ENCODE assay signal across 22 cellular contexts in genomic region chrX:11564546-11564945, GRCh38.
"Had no signal": no experiment of that assay in that cellular context is flagged by ENCODE, and none has a peak within 500 bp of the region (broad histone marks: within the 10 kb centered on the region; RNA-seq: fewer than 3 reads in every experiment).

No MANE protein-coding gene starts in this region.

- H3K9me3 ChIP-seq: left ventricle myocardium inferior, ovary, spleen, suprapubic skin, thoracic aorta, tibial artery, uterus had no signal

- H3K4me1 ChIP-seq: left ventricle myocardium inferior, spleen, suprapubic skin, uterus had no signal

- H3K9me3 Mint-ChIP-seq: naive B cell; natural killer cell treated with Interleukin-12 subunit alpha and Interleukin-12 subunit beta and Interleukin-15 and Interleukin-18, amount 100 ng/mL, for 72 hours; stimulated activated effector memory CD8-positive, alpha-beta T cell treated with anti-CD3 and anti-CD28 coated beads, Interleukin-12 subunit alpha, Interleukin-12 subunit beta, amount 100 ng/mL, for 72 hours; stimulated activated naive CD8-positive, alpha-beta T cell treated with anti-CD3 and anti-CD28 coated beads, Interleukin-15, Interleukin-2, amounts not matched to agents 100 ng/mL and 50 ng/mL, for 24 hours had no signal

- H3K36me3 Mint-ChIP-seq: mesothelial cell of epicardium; naive B cell; natural killer cell treated with Interleukin-12 subunit alpha and Interleukin-12 subunit beta and Interleukin-15 and Interleukin-18, amount 100 ng/mL, for 72 hours; stimulated activated effector memory CD8-positive, alpha-beta T cell treated with anti-CD3 and anti-CD28 coated beads, Interleukin-12 subunit alpha, Interleukin-12 subunit beta, amount 100 ng/mL, for 72 hours had no signal

- H3K27ac ChIP-seq: left ventricle myocardium inferior, ovary, spleen, suprapubic skin, thoracic aorta, tibial artery had no signal

- H3K4me1 Mint-ChIP-seq: mesothelial cell of epicardium; naive B cell; stimulated activated effector memory CD8-positive, alpha-beta T cell treated with anti-CD3 and anti-CD28 coated beads, Interleukin-12 subunit alpha, Interleukin-12 subunit beta, amount 100 ng/mL, for 72 hours had no signal

- H3K27ac Mint-ChIP-seq: mesothelial cell of epicardium; naive B cell; natural killer cell treated with Interleukin-12 subunit alpha and Interleukin-12 subunit beta and Interleukin-15 and Interleukin-18, amount 100 ng/mL, for 72 hours; progenitor cell of endocrine pancreas; stimulated activated effector memory CD8-positive, alpha-beta T cell treated with anti-CD3 and anti-CD28 coated beads, Interleukin-12 subunit alpha, Interleukin-12 subunit beta, amount 100 ng/mL, for 72 hours; stimulated activated naive CD8-positive, alpha-beta T cell treated with anti-CD3 and anti-CD28 coated beads, Interleukin-15, Interleukin-2, amounts not matched to agents 100 ng/mL and 50 ng/mL, for 24 hours had no signal

- H3K4me3 ChIP-seq: left ventricle myocardium inferior, lung, ovary, spleen, suprapubic skin, thoracic aorta, tibial artery, uterus had no signal

- DNase-seq: islet precursor cell; left ventricle myocardium inferior; mesendoderm; naive B cell; ovary; retina; right cardiac atrium; small intestine; spleen; stimulated activated CD4-positive, alpha-beta T cell treated with anti-CD3 and anti-CD28 coated beads, Interleukin-4, amount 100 ng/mL, for 24 hours; stimulated activated naive CD4-positive, alpha-beta T cell; tibial artery; trophoblast cell; uterus had no signal

- H3K27me3 ChIP-seq: ovary, spleen, suprapubic skin, tibial artery, uterus had no signal

- H3K4me3 Mint-ChIP-seq: mesothelial cell of epicardium; naive B cell; natural killer cell treated with Interleukin-12 subunit alpha and Interleukin-12 subunit beta and Interleukin-15 and Interleukin-18, amount 100 ng/mL, for 72 hours; stimulated activated effector memory CD8-positive, alpha-beta T cell treated with anti-CD3 and anti-CD28 coated beads, Interleukin-12 subunit alpha, Interleukin-12 subunit beta, amount 100 ng/mL, for 72 hours; stimulated activated naive CD8-positive, alpha-beta T cell treated with anti-CD3 and anti-CD28 coated beads, Interleukin-15, Interleukin-2, amounts not matched to agents 100 ng/mL and 50 ng/mL, for 24 hours had no signal

- H3K36me3 ChIP-seq: left ventricle myocardium inferior, ovary, spleen, suprapubic skin, thoracic aorta, tibial artery, uterus had no signal

- H3K27me3 Mint-ChIP-seq: natural killer cell treated with Interleukin-12 subunit alpha and Interleukin-12 subunit beta and Interleukin-15 and Interleukin-18, amount 100 ng/mL, for 72 hours; progenitor cell of endocrine pancreas; stimulated activated naive CD8-positive, alpha-beta T cell treated with anti-CD3 and anti-CD28 coated beads, Interleukin-15, Interleukin-2, amounts not matched to agents 100 ng/mL and 50 ng/mL, for 24 hours had no signal
